ENCODE assay signal across 1 cellular context in genomic region chr2:119249855-119250775, GRCh38.
TF ChIP-seq lines count a peak whose summit lies in the region.

No MANE protein-coding gene starts in this region.

TF ChIP-seq in GM23338, 12 proteins besides CTCF, POLR2A, EP300 and RAD21:
- TF ChIP-seq ZNF462 (CRISPR knock-in tag; IDR thresholded peaks at IDR 0.05) (no peak), ZNF114 (CRISPR knock-in tag; IDR thresholded peaks at IDR 0.05) (no peak), POLR2AphosphoS5 (IDR thresholded peaks at IDR 0.05; ENCODE audit: low read depth) (no peak), REST (IDR thresholded peaks at IDR 0.05; ENCODE audit: unreplicated experiment) (no peak), NANOG (IDR thresholded peaks at IDR 0.05; ENCODE audit: borderline replicate concordance) (no peak), ETS1 (IDR thresholded peaks at IDR 0.05) (no peak), STAT1 (IDR thresholded peaks at IDR 0.05; ENCODE audit: unreplicated experiment) (no peak), EZH2 (IDR thresholded peaks at IDR 0.05; ENCODE audit: low read depth, unreplicated experiment) (no peak), CREB1 (CRISPR knock-in tag; IDR thresholded peaks at IDR 0.05; ENCODE audit: low read depth) (no peak), ZNF331 (CRISPR knock-in tag; IDR thresholded peaks at IDR 0.05; ENCODE audit: low read depth) (no peak), JUNB (IDR thresholded peaks at IDR 0.05; ENCODE audit: unreplicated experiment) (no peak), EZH2phosphoT487 (IDR thresholded peaks at IDR 0.05; ENCODE audit: unreplicated experiment) (no peak)
